1 cellular context compared by ENCODE assay signal in the genomic region with DNA sequence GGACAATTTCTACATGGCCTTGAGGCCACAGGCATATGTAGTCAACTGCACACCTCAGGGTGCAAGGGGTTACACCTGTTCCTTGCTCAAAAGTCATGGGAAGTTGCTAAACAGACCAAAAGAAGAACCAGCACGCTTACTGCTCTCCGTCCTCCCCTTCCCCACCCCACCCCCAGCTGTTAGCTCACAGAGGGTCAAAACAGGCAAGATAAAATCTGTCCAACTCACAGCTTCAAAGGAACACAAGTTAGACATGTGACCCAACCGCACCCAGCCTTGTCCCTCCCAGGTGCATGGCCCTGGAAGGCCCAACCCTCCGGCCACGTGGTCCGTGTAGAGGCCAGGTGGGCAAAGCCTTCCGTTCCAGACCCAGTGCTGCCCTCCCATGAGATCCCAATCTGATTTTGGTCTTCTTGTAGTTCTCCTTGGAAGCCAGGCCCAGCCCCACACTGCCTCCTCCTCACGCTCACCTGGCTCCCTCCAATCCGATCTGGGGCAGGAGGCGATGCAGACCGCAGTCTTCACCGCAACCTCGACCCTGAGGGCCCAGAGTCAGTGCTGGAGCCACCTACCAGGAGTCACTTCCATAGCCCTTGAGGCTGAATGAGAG.
TF ChIP-seq lines count a peak whose summit lies in the region.

No MANE protein-coding gene starts in this region.

TF ChIP-seq in K562, 482 proteins besides CTCF, POLR2A, EP300 and RAD21 (continues in another document):
- TF ChIP-seq, protein P1, sequence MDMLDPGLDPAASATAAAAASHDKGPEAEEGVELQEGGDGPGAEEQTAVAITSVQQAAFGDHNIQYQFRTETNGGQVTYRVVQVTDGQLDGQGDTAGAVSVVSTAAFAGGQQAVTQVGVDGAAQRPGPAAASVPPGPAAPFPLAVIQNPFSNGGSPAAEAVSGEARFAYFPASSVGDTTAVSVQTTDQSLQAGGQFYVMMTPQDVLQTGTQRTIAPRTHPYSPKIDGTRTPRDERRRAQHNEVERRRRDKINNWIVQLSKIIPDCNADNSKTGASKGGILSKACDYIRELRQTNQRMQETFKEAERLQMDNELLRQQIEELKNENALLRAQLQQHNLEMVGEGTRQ (CRISPR knock-in tag; IDR thresholded peaks at IDR 0.05): peak; percentile 92
- TF ChIP-seq ZBTB1 (CRISPR knock-in tag; IDR thresholded peaks at IDR 0.05; ENCODE audit: borderline replicate concordance, low read depth): 0 out of 2 replicates have a peak, but pooled peaks have one; percentile 18
- no peak for TF ChIP-seq THRAP3 (IDR thresholded peaks at IDR 0.05; ENCODE audit: borderline replicate concordance)
- no peak for TF ChIP-seq SNIP1 (IDR thresholded peaks at IDR 0.05; ENCODE audit: low read depth)
- TF ChIP-seq XRCC5 (IDR thresholded peaks at IDR 0.05; ENCODE audit: low read depth, low read length): no peak
- TF ChIP-seq, protein P2, sequence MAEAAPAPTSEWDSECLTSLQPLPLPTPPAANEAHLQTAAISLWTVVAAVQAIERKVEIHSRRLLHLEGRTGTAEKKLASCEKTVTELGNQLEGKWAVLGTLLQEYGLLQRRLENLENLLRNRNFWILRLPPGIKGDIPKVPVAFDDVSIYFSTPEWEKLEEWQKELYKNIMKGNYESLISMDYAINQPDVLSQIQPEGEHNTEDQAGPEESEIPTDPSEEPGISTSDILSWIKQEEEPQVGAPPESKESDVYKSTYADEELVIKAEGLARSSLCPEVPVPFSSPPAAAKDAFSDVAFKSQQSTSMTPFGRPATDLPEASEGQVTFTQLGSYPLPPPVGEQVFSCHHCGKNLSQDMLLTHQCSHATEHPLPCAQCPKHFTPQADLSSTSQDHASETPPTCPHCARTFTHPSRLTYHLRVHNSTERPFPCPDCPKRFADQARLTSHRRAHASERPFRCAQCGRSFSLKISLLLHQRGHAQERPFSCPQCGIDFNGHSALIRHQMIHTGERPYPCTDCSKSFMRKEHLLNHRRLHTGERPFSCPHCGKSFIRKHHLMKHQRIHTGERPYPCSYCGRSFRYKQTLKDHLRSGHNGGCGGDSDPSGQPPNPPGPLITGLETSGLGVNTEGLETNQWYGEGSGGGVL (CRISPR knock-in tag; IDR thresholded peaks at IDR 0.05): no peak
- TF ChIP-seq ZSCAN29 (IDR thresholded peaks at IDR 0.05): no peak
- 0 out of 2 replicates have a peak, but pooled peaks have one; percentile 5 for TF ChIP-seq ARID2 (IDR thresholded peaks at IDR 0.05)
- TF ChIP-seq NFXL1 (CRISPR knock-in tag; IDR thresholded peaks at IDR 0.05): no peak
- peak; percentile 31 for TF ChIP-seq HNRNPLL (IDR thresholded peaks at IDR 0.05; ENCODE audit: low read depth, low read length, poor library complexity, severe bottlenecking)
- no peak for TF ChIP-seq NCOA4 (IDR thresholded peaks at IDR 0.05; ENCODE audit: partially characterized antibody)
- TF ChIP-seq PRMT5 (CRISPR knock-in tag; IDR thresholded peaks at IDR 0.05): no peak
- peak in 1 of 2 experiments; percentile 62; a peak in 1 of 4 replicates for TF ChIP-seq TBL1XR1 (IDR thresholded peaks at IDR 0.05; ENCODE audit: low read length in 2 of 2)
- TF ChIP-seq NEUROD1 (IDR thresholded peaks at IDR 0.05; ENCODE audit: borderline replicate concordance, low read depth, low read length, partially characterized antibody): no peak
- TF ChIP-seq, protein P3, sequence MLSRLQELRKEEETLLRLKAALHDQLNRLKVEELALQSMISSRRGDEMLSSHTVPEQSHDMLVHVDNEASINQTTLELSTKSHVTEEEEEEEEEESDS (CRISPR knock-in tag; IDR thresholded peaks at IDR 0.05): no peak
- no peak for TF ChIP-seq ZNF165 (CRISPR knock-in tag; IDR thresholded peaks at IDR 0.05; ENCODE audit: borderline replicate concordance)
- TF ChIP-seq, protein P4, sequence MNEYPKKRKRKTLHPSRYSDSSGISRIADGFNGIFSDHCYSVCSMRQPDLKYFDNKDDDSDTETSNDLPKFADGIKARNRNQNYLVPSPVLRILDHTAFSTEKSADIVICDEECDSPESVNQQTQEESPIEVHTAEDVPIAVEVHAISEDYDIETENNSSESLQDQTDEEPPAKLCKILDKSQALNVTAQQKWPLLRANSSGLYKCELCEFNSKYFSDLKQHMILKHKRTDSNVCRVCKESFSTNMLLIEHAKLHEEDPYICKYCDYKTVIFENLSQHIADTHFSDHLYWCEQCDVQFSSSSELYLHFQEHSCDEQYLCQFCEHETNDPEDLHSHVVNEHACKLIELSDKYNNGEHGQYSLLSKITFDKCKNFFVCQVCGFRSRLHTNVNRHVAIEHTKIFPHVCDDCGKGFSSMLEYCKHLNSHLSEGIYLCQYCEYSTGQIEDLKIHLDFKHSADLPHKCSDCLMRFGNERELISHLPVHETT (CRISPR knock-in tag; conservative IDR thresholded peaks at IDR 0.05 in 1 of 2, IDR thresholded peaks at IDR 0.05 in 1 of 2): peak in 1 of 2 experiments; percentile 85; a peak in 2 of 4 replicates
- TF ChIP-seq, protein P5, sequence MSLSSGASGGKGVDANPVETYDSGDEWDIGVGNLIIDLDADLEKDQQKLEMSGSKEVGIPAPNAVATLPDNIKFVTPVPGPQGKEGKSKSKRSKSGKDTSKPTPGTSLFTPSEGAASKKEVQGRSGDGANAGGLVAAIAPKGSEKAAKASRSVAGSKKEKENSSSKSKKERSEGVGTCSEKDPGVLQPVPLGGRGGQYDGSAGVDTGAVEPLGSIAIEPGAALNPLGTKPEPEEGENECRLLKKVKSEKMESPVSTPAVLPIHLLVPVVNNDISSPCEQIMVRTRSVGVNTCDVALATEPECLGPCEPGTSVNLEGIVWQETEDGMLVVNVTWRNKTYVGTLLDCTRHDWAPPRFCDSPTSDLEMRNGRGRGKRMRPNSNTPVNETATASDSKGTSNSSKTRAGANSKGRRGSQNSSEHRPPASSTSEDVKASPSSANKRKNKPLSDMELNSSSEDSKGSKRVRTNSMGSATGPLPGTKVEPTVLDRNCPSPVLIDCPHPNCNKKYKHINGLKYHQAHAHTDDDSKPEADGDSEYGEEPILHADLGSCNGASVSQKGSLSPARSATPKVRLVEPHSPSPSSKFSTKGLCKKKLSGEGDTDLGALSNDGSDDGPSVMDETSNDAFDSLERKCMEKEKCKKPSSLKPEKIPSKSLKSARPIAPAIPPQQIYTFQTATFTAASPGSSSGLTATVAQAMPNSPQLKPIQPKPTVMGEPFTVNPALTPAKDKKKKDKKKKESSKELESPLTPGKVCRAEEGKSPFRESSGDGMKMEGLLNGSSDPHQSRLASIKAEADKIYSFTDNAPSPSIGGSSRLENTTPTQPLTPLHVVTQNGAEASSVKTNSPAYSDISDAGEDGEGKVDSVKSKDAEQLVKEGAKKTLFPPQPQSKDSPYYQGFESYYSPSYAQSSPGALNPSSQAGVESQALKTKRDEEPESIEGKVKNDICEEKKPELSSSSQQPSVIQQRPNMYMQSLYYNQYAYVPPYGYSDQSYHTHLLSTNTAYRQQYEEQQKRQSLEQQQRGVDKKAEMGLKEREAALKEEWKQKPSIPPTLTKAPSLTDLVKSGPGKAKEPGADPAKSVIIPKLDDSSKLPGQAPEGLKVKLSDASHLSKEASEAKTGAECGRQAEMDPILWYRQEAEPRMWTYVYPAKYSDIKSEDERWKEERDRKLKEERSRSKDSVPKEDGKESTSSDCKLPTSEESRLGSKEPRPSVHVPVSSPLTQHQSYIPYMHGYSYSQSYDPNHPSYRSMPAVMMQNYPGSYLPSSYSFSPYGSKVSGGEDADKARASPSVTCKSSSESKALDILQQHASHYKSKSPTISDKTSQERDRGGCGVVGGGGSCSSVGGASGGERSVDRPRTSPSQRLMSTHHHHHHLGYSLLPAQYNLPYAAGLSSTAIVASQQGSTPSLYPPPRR (CRISPR knock-in tag; IDR thresholded peaks at IDR 0.05; ENCODE audit: borderline replicate concordance): no peak
- no peak for TF ChIP-seq U2AF2 (optimal IDR thresholded peaks at IDR 0.05; ENCODE audit: low read depth, low read length)
- no peak for TF ChIP-seq SMAD2 (IDR thresholded peaks at IDR 0.05; ENCODE audit: low read depth, low read length)
- TF ChIP-seq HIVEP1 (CRISPR knock-in tag; IDR thresholded peaks at IDR 0.05): peak; percentile 77
- TF ChIP-seq CBX2 (IDR thresholded peaks at IDR 0.05; ENCODE audit: insufficient read depth, low read length, poor library complexity, severe bottlenecking): no peak
- TF ChIP-seq, protein P6, sequence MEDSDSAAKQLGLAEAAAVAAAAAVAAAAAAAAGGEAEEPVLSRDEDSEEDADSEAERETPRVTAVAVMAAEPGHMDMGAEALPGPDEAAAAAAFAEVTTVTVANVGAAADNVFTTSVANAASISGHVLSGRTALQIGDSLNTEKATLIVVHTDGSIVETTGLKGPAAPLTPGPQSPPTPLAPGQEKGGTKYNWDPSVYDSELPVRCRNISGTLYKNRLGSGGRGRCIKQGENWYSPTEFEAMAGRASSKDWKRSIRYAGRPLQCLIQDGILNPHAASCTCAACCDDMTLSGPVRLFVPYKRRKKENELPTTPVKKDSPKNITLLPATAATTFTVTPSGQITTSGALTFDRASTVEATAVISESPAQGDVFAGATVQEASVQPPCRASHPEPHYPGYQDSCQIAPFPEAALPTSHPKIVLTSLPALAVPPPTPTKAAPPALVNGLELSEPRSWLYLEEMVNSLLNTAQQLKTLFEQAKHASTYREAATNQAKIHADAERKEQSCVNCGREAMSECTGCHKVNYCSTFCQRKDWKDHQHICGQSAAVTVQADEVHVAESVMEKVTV (CRISPR knock-in tag; IDR thresholded peaks at IDR 0.05): 0 out of 2 replicates have a peak, but pooled peaks have one; percentile 14
- peak; percentile 53; the same call in 1 of the 2 replicates for TF ChIP-seq SMARCE1 (IDR thresholded peaks at IDR 0.05)
- no peak for TF ChIP-seq ZNF507 (tag; conservative IDR thresholded peaks at IDR 0.05)
- peak; percentile 16; the same call in 1 of the 2 replicates for TF ChIP-seq HCFC1 (IDR thresholded peaks at IDR 0.05; ENCODE audit: low read depth, low read length)
- TF ChIP-seq, protein P7, sequence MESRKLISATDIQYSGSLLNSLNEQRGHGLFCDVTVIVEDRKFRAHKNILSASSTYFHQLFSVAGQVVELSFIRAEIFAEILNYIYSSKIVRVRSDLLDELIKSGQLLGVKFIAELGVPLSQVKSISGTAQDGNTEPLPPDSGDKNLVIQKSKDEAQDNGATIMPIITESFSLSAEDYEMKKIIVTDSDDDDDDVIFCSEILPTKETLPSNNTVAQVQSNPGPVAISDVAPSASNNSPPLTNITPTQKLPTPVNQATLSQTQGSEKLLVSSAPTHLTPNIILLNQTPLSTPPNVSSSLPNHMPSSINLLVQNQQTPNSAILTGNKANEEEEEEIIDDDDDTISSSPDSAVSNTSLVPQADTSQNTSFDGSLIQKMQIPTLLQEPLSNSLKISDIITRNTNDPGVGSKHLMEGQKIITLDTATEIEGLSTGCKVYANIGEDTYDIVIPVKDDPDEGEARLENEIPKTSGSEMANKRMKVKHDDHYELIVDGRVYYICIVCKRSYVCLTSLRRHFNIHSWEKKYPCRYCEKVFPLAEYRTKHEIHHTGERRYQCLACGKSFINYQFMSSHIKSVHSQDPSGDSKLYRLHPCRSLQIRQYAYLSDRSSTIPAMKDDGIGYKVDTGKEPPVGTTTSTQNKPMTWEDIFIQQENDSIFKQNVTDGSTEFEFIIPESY (CRISPR knock-in tag; IDR thresholded peaks at IDR 0.05): no peak
- TF ChIP-seq, protein P8, sequence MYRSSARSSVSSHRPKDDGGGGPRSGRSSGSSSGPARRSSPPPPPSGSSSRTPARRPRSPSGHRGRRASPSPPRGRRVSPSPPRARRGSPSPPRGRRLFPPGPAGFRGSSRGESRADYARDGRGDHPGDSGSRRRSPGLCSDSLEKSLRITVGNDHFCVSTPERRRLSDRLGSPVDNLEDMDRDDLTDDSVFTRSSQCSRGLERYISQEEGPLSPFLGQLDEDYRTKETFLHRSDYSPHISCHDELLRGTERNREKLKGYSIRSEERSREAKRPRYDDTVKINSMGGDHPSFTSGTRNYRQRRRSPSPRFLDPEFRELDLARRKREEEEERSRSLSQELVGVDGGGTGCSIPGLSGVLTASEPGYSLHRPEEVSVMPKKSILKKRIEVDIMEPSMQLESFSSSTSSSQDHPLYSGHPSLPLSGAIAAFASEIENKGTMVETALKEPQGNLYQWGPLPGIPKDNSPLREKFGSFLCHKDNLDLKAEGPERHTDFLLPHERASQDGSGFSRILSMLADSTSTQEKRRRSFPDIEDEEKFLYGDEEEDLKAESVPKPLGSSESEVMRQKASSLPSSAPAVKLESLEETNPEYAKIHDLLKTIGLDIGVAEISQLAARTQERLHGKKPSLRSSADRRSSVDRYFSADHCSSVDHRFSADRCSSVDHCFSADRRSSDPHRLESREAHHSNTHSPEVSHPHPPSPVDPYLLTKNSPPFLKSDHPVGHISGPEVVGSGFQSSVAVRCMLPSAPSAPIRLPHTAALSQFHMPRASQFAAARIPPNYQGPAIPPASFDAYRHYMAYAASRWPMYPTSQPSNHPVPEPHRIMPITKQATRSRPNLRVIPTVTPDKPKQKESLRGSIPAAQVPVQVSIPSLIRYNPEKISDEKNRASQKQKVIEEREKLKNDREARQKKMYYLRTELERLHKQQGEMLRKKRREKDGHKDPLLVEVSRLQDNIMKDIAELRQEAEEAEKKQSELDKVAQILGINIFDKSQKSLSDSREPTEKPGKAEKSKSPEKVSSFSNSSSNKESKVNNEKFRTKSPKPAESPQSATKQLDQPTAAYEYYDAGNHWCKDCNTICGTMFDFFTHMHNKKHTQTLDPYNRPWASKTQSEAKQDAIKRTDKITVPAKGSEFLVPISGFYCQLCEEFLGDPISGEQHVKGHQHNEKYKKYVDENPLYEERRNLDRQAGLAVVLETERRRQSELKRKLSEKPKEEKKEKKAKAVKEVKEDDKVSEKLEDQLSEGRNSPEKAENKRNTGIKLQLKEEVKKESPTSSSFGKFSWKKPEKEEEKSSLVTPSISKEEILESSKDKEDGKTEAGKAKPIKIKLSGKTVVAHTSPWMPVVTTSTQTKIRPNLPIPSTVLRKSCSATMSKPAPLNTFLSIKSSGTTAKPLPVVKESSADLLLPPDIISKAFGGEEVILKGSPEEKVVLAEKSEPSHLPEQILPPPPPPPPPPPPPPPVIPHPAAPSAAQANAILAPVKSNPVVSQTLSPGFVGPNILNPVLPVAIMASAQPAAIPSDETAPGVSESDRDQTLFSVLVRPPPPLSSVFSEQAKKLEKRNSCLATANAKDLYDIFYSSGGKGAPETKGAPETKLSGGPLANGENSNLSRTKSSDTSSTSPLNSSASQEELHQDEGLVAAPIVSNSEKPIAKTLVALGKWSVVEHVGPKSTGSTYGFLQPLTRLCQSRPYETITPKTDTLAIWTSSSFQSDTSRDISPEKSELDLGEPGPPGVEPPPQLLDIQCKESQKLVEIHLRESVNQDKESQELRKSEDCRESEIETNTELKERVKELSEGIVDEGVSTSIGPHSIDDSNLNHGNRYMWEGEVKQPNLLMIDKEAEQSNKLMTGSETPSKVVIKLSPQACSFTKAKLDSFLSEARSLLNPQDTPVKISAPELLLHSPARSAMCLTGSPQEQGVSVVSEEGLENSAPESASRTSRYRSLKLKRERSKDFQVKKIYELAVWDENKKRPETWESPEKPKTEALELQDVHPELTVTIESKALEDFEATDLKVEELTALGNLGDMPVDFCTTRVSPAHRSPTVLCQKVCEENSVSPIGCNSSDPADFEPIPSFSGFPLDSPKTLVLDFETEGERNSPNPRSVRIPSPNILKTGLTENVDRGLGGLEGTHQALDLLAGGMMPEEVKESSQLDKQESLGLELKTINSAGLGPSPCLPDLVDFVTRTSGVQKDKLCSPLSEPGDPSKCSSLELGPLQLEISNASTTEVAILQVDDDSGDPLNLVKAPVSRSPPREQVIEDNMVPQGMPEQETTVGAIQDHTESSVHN (IDR thresholded peaks at IDR 0.05; ENCODE audit: borderline replicate concordance in 1 of 2, low read depth in 1 of 2): peak in 1 of 2 experiments; percentile 55; a peak in 1 of 4 replicates
- no peak for TF ChIP-seq FOXA3 (CRISPR knock-in tag; conservative IDR thresholded peaks at IDR 0.05 in 1 of 2, IDR thresholded peaks at IDR 0.05 in 1 of 2)
- TF ChIP-seq SRSF7 (optimal IDR thresholded peaks at IDR 0.05; ENCODE audit: low read depth, low read length): no peak
- TF ChIP-seq WHSC1 (IDR thresholded peaks at IDR 0.05; ENCODE audit: low read length): no peak
- TF ChIP-seq HDAC8 (tag; IDR thresholded peaks at IDR 0.05): peak; percentile 87; the same call in 1 of the 2 replicates
- TF ChIP-seq FOS (IDR thresholded peaks at IDR 0.05; ENCODE audit: extremely low read depth, insufficient read length): no peak
- peak; percentile 63 for TF ChIP-seq ZNF239 (CRISPR knock-in tag; IDR thresholded peaks at IDR 0.05)
